ENCODE assay signal across 9 cellular contexts in genomic region chr2:190342601-190343000, GRCh38. TPM values are rescaled to one million over a fixed set of nuclear protein-coding genes. Genes with fewer than 3 reads are reported as not detected.
A peak's percentile ranks its signal among the peaks of the same experiment; 100 is the strongest.
DNase-seq lines count a peak whose midpoint lies in the region; ATAC-seq and TF ChIP-seq lines count a peak whose summit lies in the region.
"Had no signal": no experiment of that assay in that cellular context is flagged by ENCODE, and none has a peak within 500 bp of the region (broad histone marks: within the 10 kb centered on the region; RNA-seq: fewer than 3 reads in every experiment).

No MANE protein-coding gene starts in this region.

- H3K9me3 ChIP-seq in heart right ventricle, result no peaks in the 10 kb centered on the region
- no peaks in the 10 kb centered on the region for H3K9me3 ChIP-seq in ovary

- peak in 1 of 8 donors; percentile 2 for ATAC-seq in heart right ventricle
- no peak for ATAC-seq in central memory CD8-positive, alpha-beta T cell (replicated peaks; ENCODE audit: extremely low read depth, poor library complexity, severe bottlenecking)
- ATAC-seq in natural killer cell treated with Interleukin-12 subunit alpha and Interleukin-12 subunit beta and Interleukin-15 and Interleukin-18, amount 100 ng/mL, for 72 hours, result no peak
- no peak for ATAC-seq in HG03378 (IDR thresholded peaks at IDR 0.05; ENCODE audit: unreplicated experiment)

- intact Hi-C loops in heart right ventricle (cut with DNase I) (no loop called here), cardiac septum (cut with DNase I) (no loop called here), ovary (cut with DNase I) (no loop called here)

- H3K36me3 ChIP-seq in heart right ventricle (peaks cover 0 to 6% (median 0%) of the 10 kb centered on the region in 9 donors), ovary (no peaks in the 10 kb centered on the region)

- H3K36me3 Mint-ChIP-seq in central memory CD8-positive, alpha-beta T cell (ENCODE audit: insufficient read depth), result peaks cover 2% of the 10 kb centered on the region
- no peaks in the 10 kb centered on the region for H3K36me3 Mint-ChIP-seq in natural killer cell treated with Interleukin-12 subunit alpha and Interleukin-12 subunit beta and Interleukin-15 and Interleukin-18, amount 100 ng/mL, for 72 hours
- H3K36me3 Mint-ChIP-seq in type B pancreatic cell, result no peaks in the 10 kb centered on the region

- H3K4me1 Mint-ChIP-seq in central memory CD8-positive, alpha-beta T cell, result peaks cover 12% of the 10 kb centered on the region
- peaks cover 13 to 16% of the 10 kb centered on the region in 2 donors for H3K4me1 Mint-ChIP-seq in natural killer cell treated with Interleukin-12 subunit alpha and Interleukin-12 subunit beta and Interleukin-15 and Interleukin-18, amount 100 ng/mL, for 72 hours (ENCODE audit: low read depth in 2 of 2)
- H3K4me1 Mint-ChIP-seq in type B pancreatic cell (ENCODE audit: unreplicated experiment), result peaks cover 10% of the 10 kb centered on the region

- WGBS in heart right ventricle, 2 donors, result 44 to 52% methylated on average over 5 of the region's 5 CpGs
- WGBS in ovary, 3 donors, result 60 to 64% (median 61%) methylated on average over 5 of the region's 5 CpGs

- peak overlapping the region; percentile 83 for H3K4me3 Mint-ChIP-seq in central memory CD8-positive, alpha-beta T cell
- peak overlapping the region; percentile 89 for H3K4me3 Mint-ChIP-seq in natural killer cell treated with Interleukin-12 subunit alpha and Interleukin-12 subunit beta and Interleukin-15 and Interleukin-18, amount 100 ng/mL, for 72 hours
- peak overlapping the region; percentile 94 for H3K4me3 Mint-ChIP-seq in type B pancreatic cell

- H3K27ac ChIP-seq in heart right ventricle (peak overlapping the region in 9 of 10 donors; percentile 91 to 97 (median 93)), ovary (no peak overlapping the region)

- no peak overlapping the region for H3K27ac Mint-ChIP-seq in central memory CD8-positive, alpha-beta T cell (ENCODE audit: low read depth)
- peak overlapping the region in 1 of 2 donors; percentile 63 for H3K27ac Mint-ChIP-seq in natural killer cell treated with Interleukin-12 subunit alpha and Interleukin-12 subunit beta and Interleukin-15 and Interleukin-18, amount 100 ng/mL, for 72 hours
- H3K27ac Mint-ChIP-seq in type B pancreatic cell, result peak overlapping the region; percentile 88

- H3K27me3 Mint-ChIP-seq in central memory CD8-positive, alpha-beta T cell, result no peaks in the 10 kb centered on the region
- H3K27me3 Mint-ChIP-seq in natural killer cell treated with Interleukin-12 subunit alpha and Interleukin-12 subunit beta and Interleukin-15 and Interleukin-18, amount 100 ng/mL, for 72 hours, result no peaks in the 10 kb centered on the region
- no peaks in the 10 kb centered on the region for H3K27me3 Mint-ChIP-seq in type B pancreatic cell

- peak overlapping the region in 2 of 10 donors; percentile 78 to 79 for H3K4me3 ChIP-seq in heart right ventricle
- H3K4me3 ChIP-seq in ovary, result no peak overlapping the region

- TF ChIP-seq EP300 in ovary (IDR thresholded peaks at IDR 0.05), result no peak

- TF ChIP-seq CTCF in heart right ventricle (IDR thresholded peaks at IDR 0.05) (no peak), type B pancreatic cell (conservative IDR thresholded peaks at IDR 0.05) (no peak), ovary (IDR thresholded peaks at IDR 0.05) (no peak)

- DNase-seq in heart right ventricle, result no peak
- no peak for DNase-seq in cardiac septum (ENCODE audit: low spot score)
- no peak for DNase-seq in central memory CD8-positive, alpha-beta T cell (ENCODE audit: low spot score in 2 of 2)
- no peak for DNase-seq in natural killer cell treated with Interleukin-12 subunit alpha and Interleukin-12 subunit beta and Interleukin-15 and Interleukin-18, amount 100 ng/mL, for 72 hours (ENCODE audit: low spot score)
- DNase-seq in type B pancreatic cell (ENCODE audit: extremely low spot score, unreplicated experiment), result no peak
- DNase-seq in NOMO-1 (lab: John Stamatoyannopoulos, UW; ENCODE audit: unreplicated experiment in 2 of 2), result no peak
- DNase-seq in ovary, result no peak
- DNase-seq: activated gamma-delta T cell had no signal

- TF ChIP-seq POLR2A in ovary (IDR thresholded peaks at IDR 0.05), result no peak

- H3K27me3 ChIP-seq in heart right ventricle (no peaks in the 10 kb centered on the region), ovary (no peaks in the 10 kb centered on the region)

- H3K4me1 ChIP-seq in heart right ventricle, result peaks cover 0 to 38% (median 25%) of the 10 kb centered on the region in 9 donors
- H3K4me1 ChIP-seq in ovary (ENCODE audit: insufficient read depth), result no peaks in the 10 kb centered on the region

- no peaks in the 10 kb centered on the region for H3K9me3 Mint-ChIP-seq in central memory CD8-positive, alpha-beta T cell
- no peaks in the 10 kb centered on the region for H3K9me3 Mint-ChIP-seq in natural killer cell treated with Interleukin-12 subunit alpha and Interleukin-12 subunit beta and Interleukin-15 and Interleukin-18, amount 100 ng/mL, for 72 hours
- no peaks in the 10 kb centered on the region for H3K9me3 Mint-ChIP-seq in type B pancreatic cell

RNA-seq across cellular contexts. Expression of gene INPP1, which starts 0.8 kb away (rescaled TPM):
- total RNA-seq in heart right ventricle (10 to 100 TPM; 10.4 to 21.5 (median 16.0) TPM), cardiac septum (12.4 TPM), type B pancreatic cell (ENCODE audit: low replicate concordance) (17.2 and 21.6 TPM in 2 replicates), ovary (10 to 100 TPM in 5 of 7 donors, 1 to 10 TPM in 2; 3.5 to 29.0 (median 12.2) TPM)
- polyA plus RNA-seq in heart right ventricle (10 to 100 TPM; 24.7 to 29.5 TPM), ovary (10 to 100 TPM; 12.7 to 51.2 TPM)
- 10 to 100 TPM; 13.5 to 19.4 TPM for total RNA-seq in natural killer cell treated with Interleukin-12 subunit alpha and Interleukin-12 subunit beta and Interleukin-15 and Interleukin-18, amount 100 ng/mL, for 72 hours

RNA-seq across cellular contexts. Expression of gene HIBCH, which starts 23.0 kb away (rescaled TPM):
- total RNA-seq in heart right ventricle (10 to 100 TPM; 16.9 to 38.4 (median 26.8) TPM), cardiac septum (21.9 TPM), type B pancreatic cell (ENCODE audit: low replicate concordance) (28.8 and 46.6 TPM in 2 replicates), ovary (10 to 100 TPM; 11.4 to 28.4 (median 21.9) TPM)
- polyA plus RNA-seq in heart right ventricle (10 to 100 TPM in 1 of 2 donors, 1 to 10 TPM in 1; 7.7 to 12.0 TPM), ovary (10 to 100 TPM in 1 of 2 donors, 1 to 10 TPM in 1; 9.7 to 20.5 TPM)
- 10 to 100 TPM; 19.8 to 68.4 TPM for total RNA-seq in natural killer cell treated with Interleukin-12 subunit alpha and Interleukin-12 subunit beta and Interleukin-15 and Interleukin-18, amount 100 ng/mL, for 72 hours

Comparison
In these comparisons a context has a peak if more than half of its experiments do, and no peak if none do; other contexts are left out.
1. H3K27ac ChIP-seq: peak in heart right ventricle (9 of 10); none in ovary (0 of 2).
2. Peak in every context shown above with its lines, with median percentiles within 50 percentile points of each other: H3K4me3 Mint-ChIP-seq.